1 cellular context compared by ENCODE assay signal in genomic region chr7:24821045-24821853, GRCh38.
TF ChIP-seq lines count a peak whose summit lies in the region.

No MANE protein-coding gene starts in this region.

TF ChIP-seq in K562, 482 proteins besides CTCF, POLR2A, EP300 and RAD21 (continued from another document and continues in another):
- TF ChIP-seq ATF3 (IDR thresholded peaks at IDR 0.05) (peak; percentile 91), ATF3 (CRISPR knock-in tag; conservative IDR thresholded peaks at IDR 0.05) (0 out of 2 replicates have a peak, but pooled peaks have one; percentile 68), NR2F6 (CRISPR knock-in tag; IDR thresholded peaks at IDR 0.05) (no peak), ZNF830 (CRISPR knock-in tag; IDR thresholded peaks at IDR 0.05) (no peak), RBM25 (IDR thresholded peaks at IDR 0.05; ENCODE audit: low read depth, low read length, severe bottlenecking) (no peak), DPF2 (IDR thresholded peaks at IDR 0.05) (peak; percentile 96), KDM4B (IDR thresholded peaks at IDR 0.05; ENCODE audit: borderline replicate concordance in 2 of 2, low read depth in 1 of 2) (no peak), ATF1 (CRISPR knock-in tag; IDR thresholded peaks at IDR 0.05) (no peak), ATF1 (tag; IDR thresholded peaks at IDR 0.05) (peak; percentile 59), MEF2A (IDR thresholded peaks at IDR 0.05; ENCODE audit: control insufficient read depth, low read depth, low read length) (no peak), ZNF184 (CRISPR knock-in tag; IDR thresholded peaks at IDR 0.05) (no peak), KAT2B (IDR thresholded peaks at IDR 0.05; ENCODE audit: low read depth, low read length) (no peak), SPI1 (IDR thresholded peaks at IDR 0.05; ENCODE audit: borderline replicate concordance, low read depth, low read length) (0 out of 2 replicates have a peak, but pooled peaks have one; percentile 16), ZKSCAN1 (IDR thresholded peaks at IDR 0.05; ENCODE audit: low read depth, low read length) (no peak), ARNT (IDR thresholded peaks at IDR 0.05) (no peak), TEAD1 (CRISPR knock-in tag; IDR thresholded peaks at IDR 0.05) (peak in 1 of 2 experiments; percentile 52; a peak in 1 of 4 replicates), CBX2 (IDR thresholded peaks at IDR 0.05; ENCODE audit: insufficient read depth, low read length, poor library complexity, severe bottlenecking) (no peak), NR2C2 (CRISPR knock-in tag; IDR thresholded peaks at IDR 0.05) (no peak), NR2C2 (tag; IDR thresholded peaks at IDR 0.05) (peak; percentile 68; the same call in 1 of the 2 replicates), GATAD2B (IDR thresholded peaks at IDR 0.05; ENCODE audit: borderline replicate concordance) (peak; percentile 17; the same call in 1 of the 2 replicates), ID3 (CRISPR knock-in tag; IDR thresholded peaks at IDR 0.05) (no peak), ID3 (tag; IDR thresholded peaks at IDR 0.05) (no peak), ZC3H4 (CRISPR knock-in tag; IDR thresholded peaks at IDR 0.05; ENCODE audit: borderline replicate concordance) (no peak), BCLAF1 (IDR thresholded peaks at IDR 0.05; ENCODE audit: borderline replicate concordance in 1 of 2, control insufficient read depth in 1 of 2, low read depth in 2 of 2, low read length in 1 of 2) (no peak), CREB3L1 (IDR thresholded peaks at IDR 0.05; ENCODE audit: borderline replicate concordance, low read depth) (no peak), KLF10 (CRISPR knock-in tag; IDR thresholded peaks at IDR 0.05) (no peak), CHD4 (IDR thresholded peaks at IDR 0.05; ENCODE audit: insufficient read depth, insufficient replicate concordance, low read depth, low read length, poor library complexity, severe bottlenecking) (peak; percentile 71), ZNF57 (CRISPR knock-in tag; IDR thresholded peaks at IDR 0.05) (no peak), SRSF9 (IDR thresholded peaks at IDR 0.05; ENCODE audit: borderline replicate concordance, low read depth, low read length) (no peak), ZBED1 (IDR thresholded peaks at IDR 0.05) (no peak), TGIF2 (CRISPR knock-in tag; IDR thresholded peaks at IDR 0.05) (no peak), BCL6 (CRISPR knock-in tag; IDR thresholded peaks at IDR 0.05) (no peak), NR3C1 (CRISPR knock-in tag; IDR thresholded peaks at IDR 0.05) (no peak), THRAP3 (IDR thresholded peaks at IDR 0.05; ENCODE audit: borderline replicate concordance) (no peak)
- TF ChIP-seq, protein P1, sequence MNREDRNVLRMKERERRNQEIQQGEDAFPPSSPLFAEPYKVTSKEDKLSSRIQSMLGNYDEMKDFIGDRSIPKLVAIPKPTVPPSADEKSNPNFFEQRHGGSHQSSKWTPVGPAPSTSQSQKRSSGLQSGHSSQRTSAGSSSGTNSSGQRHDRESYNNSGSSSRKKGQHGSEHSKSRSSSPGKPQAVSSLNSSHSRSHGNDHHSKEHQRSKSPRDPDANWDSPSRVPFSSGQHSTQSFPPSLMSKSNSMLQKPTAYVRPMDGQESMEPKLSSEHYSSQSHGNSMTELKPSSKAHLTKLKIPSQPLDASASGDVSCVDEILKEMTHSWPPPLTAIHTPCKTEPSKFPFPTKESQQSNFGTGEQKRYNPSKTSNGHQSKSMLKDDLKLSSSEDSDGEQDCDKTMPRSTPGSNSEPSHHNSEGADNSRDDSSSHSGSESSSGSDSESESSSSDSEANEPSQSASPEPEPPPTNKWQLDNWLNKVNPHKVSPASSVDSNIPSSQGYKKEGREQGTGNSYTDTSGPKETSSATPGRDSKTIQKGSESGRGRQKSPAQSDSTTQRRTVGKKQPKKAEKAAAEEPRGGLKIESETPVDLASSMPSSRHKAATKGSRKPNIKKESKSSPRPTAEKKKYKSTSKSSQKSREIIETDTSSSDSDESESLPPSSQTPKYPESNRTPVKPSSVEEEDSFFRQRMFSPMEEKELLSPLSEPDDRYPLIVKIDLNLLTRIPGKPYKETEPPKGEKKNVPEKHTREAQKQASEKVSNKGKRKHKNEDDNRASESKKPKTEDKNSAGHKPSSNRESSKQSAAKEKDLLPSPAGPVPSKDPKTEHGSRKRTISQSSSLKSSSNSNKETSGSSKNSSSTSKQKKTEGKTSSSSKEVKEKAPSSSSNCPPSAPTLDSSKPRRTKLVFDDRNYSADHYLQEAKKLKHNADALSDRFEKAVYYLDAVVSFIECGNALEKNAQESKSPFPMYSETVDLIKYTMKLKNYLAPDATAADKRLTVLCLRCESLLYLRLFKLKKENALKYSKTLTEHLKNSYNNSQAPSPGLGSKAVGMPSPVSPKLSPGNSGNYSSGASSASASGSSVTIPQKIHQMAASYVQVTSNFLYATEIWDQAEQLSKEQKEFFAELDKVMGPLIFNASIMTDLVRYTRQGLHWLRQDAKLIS (CRISPR knock-in tag; IDR thresholded peaks at IDR 0.05) = no peak; the same call in 1 of the 2 replicates
- TF ChIP-seq, protein P2, sequence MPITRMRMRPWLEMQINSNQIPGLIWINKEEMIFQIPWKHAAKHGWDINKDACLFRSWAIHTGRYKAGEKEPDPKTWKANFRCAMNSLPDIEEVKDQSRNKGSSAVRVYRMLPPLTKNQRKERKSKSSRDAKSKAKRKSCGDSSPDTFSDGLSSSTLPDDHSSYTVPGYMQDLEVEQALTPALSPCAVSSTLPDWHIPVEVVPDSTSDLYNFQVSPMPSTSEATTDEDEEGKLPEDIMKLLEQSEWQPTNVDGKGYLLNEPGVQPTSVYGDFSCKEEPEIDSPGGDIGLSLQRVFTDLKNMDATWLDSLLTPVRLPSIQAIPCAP (CRISPR knock-in tag; IDR thresholded peaks at IDR 0.05; ENCODE audit: borderline replicate concordance) = no peak
- TF ChIP-seq, protein P3, sequence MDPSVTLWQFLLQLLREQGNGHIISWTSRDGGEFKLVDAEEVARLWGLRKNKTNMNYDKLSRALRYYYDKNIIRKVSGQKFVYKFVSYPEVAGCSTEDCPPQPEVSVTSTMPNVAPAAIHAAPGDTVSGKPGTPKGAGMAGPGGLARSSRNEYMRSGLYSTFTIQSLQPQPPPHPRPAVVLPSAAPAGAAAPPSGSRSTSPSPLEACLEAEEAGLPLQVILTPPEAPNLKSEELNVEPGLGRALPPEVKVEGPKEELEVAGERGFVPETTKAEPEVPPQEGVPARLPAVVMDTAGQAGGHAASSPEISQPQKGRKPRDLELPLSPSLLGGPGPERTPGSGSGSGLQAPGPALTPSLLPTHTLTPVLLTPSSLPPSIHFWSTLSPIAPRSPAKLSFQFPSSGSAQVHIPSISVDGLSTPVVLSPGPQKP (CRISPR knock-in tag; IDR thresholded peaks at IDR 0.05) = no peak
- TF ChIP-seq, protein P4, sequence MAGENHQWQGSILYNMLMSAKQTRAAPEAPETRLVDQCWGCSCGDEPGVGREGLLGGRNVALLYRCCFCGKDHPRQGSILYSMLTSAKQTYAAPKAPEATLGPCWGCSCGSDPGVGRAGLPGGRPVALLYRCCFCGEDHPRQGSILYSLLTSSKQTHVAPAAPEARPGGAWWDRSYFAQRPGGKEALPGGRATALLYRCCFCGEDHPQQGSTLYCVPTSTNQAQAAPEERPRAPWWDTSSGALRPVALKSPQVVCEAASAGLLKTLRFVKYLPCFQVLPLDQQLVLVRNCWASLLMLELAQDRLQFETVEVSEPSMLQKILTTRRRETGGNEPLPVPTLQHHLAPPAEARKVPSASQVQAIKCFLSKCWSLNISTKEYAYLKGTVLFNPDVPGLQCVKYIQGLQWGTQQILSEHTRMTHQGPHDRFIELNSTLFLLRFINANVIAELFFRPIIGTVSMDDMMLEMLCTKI (IDR thresholded peaks at IDR 0.05; ENCODE audit: partially characterized antibody) = no peak
